ENCODE assay signal across 32 cellular contexts in the genomic region with DNA sequence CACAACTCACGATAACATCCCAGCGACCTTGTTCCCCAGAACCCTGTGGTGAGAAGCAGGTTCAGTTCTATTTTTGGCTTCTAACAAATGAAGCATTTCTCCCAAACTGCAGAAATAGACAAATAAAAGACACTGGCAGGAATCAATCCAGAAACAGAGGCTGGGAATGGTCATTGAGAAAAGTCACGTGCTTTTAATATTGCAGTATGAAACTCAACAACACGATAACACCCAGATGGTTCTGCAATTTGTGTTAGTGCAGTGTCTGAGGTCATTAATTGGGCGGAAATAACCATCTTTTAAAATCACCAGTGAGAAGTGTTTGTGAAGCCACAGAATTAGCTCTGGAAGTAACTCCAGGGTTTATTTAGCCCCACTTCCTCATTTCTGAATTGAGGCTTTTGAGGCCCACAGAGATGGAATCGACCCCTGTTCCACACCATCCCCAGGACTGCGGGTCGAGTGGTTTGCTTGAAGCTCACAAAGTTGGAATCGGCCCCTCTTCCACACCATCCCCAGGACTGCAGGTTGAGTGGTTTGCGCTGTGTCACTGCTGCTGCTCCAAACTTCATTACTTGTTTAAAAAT.
"Had no signal": no experiment of that assay in that cellular context is flagged by ENCODE, and none has a peak within 500 bp of the region (broad histone marks: within the 10 kb centered on the region; RNA-seq: fewer than 3 reads in every experiment).

No MANE protein-coding gene starts in this region.

- H3K36me3 ChIP-seq: breast epithelium, esophagus squamous epithelium, lower lobe of right lung, pancreas, prostate gland, transverse colon had no signal

- H3K36me3 Mint-ChIP-seq: activated naive CD4-positive, alpha-beta T cell treated with anti-CD3 and anti-CD28 coated beads, Interleukin-2, amount 10 ng/mL, durations not matched to agents 7 days and 5 days had no signal

- H3K27ac Mint-ChIP-seq: activated CD4-positive, alpha-beta T cell treated with anti-CD3 and anti-CD28 coated beads for 36 hours; activated naive CD4-positive, alpha-beta T cell treated with anti-CD3 and anti-CD28 coated beads, Interleukin-2, amount 10 ng/mL, durations not matched to agents 7 days and 5 days; activated T-cell treated with anti-CD3 and anti-CD28 coated beads, Interleukin-2, amount 50 U/mL, for 24 hours had no signal

- H3K9me3 ChIP-seq: breast epithelium, esophagus squamous epithelium, lower lobe of right lung, pancreas, prostate gland, testis, transverse colon had no signal

- H3K4me3 Mint-ChIP-seq: activated CD4-positive, alpha-beta T cell treated with anti-CD3 and anti-CD28 coated beads for 36 hours; activated naive CD4-positive, alpha-beta T cell treated with anti-CD3 and anti-CD28 coated beads, Interleukin-2, amount 10 ng/mL, durations not matched to agents 7 days and 5 days; activated T-cell treated with anti-CD3 and anti-CD28 coated beads, Interleukin-2, amount 50 U/mL, for 24 hours; central memory CD8-positive, alpha-beta T cell; naive thymus-derived CD8-positive, alpha-beta T cell; neural crest cell had no signal

- H3K27ac ChIP-seq: breast epithelium, esophagus squamous epithelium, lower lobe of right lung, pancreas, prostate gland, skin epidermis, testis, transverse colon had no signal

- H3K27me3 ChIP-seq: breast epithelium, esophagus squamous epithelium, pancreas, testis, transverse colon had no signal

- ATAC-seq: activated CD4-positive, alpha-beta T cell treated with anti-CD3 and anti-CD28 coated beads for 36 hours; left lobe of liver; lower lobe of right lung; naive thymus-derived CD8-positive, alpha-beta T cell; pancreas; sciatic nerve; stimulated activated naive CD8-positive, alpha-beta T cell treated with anti-CD3 and anti-CD28 coated beads, Interleukin-15, Interleukin-2, amounts not matched to agents 100 U/mL and 50 U/mL, for 24 hours had no signal

- H3K4me3 ChIP-seq: breast epithelium, esophagus squamous epithelium, lower lobe of right lung, pancreas, prostate gland, skin epidermis, testis, transverse colon had no signal

- H3K9me3 Mint-ChIP-seq: activated naive CD4-positive, alpha-beta T cell treated with anti-CD3 and anti-CD28 coated beads, Interleukin-2, amount 10 ng/mL, durations not matched to agents 7 days and 5 days; activated T-cell treated with anti-CD3 and anti-CD28 coated beads, Interleukin-2, amount 50 U/mL, for 24 hours had no signal

- DNase-seq: activated CD4-positive, alpha-beta T cell treated with anti-CD3 and anti-CD28 coated beads for 36 hours; activated CD4-positive, alpha-beta T cell treated with anti-CD3 and anti-CD28 coated beads, Interleukin-2, amount 50 U/mL, for 48 hours; activated CD4-positive, CD25-positive, alpha-beta regulatory T cell; activated CD8-positive, alpha-beta memory T cell treated with anti-CD3 and anti-CD28 coated beads for 24 hours; activated CD8-positive, alpha-beta memory T cell treated with anti-CD3 and anti-CD28 coated beads, Interleukin-2, amount 50 U/mL, for 48 hours; activated gamma-delta T cell; activated naive CD4-positive, alpha-beta T cell treated with anti-CD3 and anti-CD28 coated beads, Interleukin-2, amount 10 ng/mL, durations not matched to agents 7 days and 5 days; activated T-cell treated with anti-CD3 and anti-CD28 coated beads, Interleukin-2, amount 50 U/mL, for 24 hours; amniotic stem cell; dermis blood vessel endothelial cell; effector CD4-positive, alpha-beta T cell; esophagus squamous epithelium; foreskin melanocyte; kidney glomerular epithelial cell; lower lobe of right lung; mesenchymal stem cell; naive thymus-derived CD8-positive, alpha-beta T cell; nucleus accumbens; pancreas; stimulated activated CD4-positive, alpha-beta T cell treated with anti-CD3 and anti-CD28 coated beads, Interleukin-12 subunit alpha, Interleukin-12 subunit beta, amount 100 ng/mL, for 4 hours; stimulated activated CD4-positive, alpha-beta T cell treated with anti-CD3 and anti-CD28 coated beads, Interleukin-4, amount 100 ng/mL, for 1 hour; stimulated activated naive CD8-positive, alpha-beta T cell treated with anti-CD3 and anti-CD28 coated beads, Interleukin-15, Interleukin-2, amounts not matched to agents 100 U/mL and 50 U/mL, for 24 hours; testis; transverse colon had no signal

- FAIRE-seq: pancreas, urothelium cell line had no signal

- H3K4me1 Mint-ChIP-seq: activated CD4-positive, alpha-beta T cell treated with anti-CD3 and anti-CD28 coated beads for 36 hours; activated naive CD4-positive, alpha-beta T cell treated with anti-CD3 and anti-CD28 coated beads, Interleukin-2, amount 10 ng/mL, durations not matched to agents 7 days and 5 days; central memory CD8-positive, alpha-beta T cell; neural crest cell had no signal

- H3K4me1 ChIP-seq: breast epithelium, esophagus squamous epithelium, lower lobe of right lung, pancreas, prostate gland, testis, transverse colon had no signal
